Comparison of ENCODE assay signal across 12 cellular contexts in the genomic region with DNA sequence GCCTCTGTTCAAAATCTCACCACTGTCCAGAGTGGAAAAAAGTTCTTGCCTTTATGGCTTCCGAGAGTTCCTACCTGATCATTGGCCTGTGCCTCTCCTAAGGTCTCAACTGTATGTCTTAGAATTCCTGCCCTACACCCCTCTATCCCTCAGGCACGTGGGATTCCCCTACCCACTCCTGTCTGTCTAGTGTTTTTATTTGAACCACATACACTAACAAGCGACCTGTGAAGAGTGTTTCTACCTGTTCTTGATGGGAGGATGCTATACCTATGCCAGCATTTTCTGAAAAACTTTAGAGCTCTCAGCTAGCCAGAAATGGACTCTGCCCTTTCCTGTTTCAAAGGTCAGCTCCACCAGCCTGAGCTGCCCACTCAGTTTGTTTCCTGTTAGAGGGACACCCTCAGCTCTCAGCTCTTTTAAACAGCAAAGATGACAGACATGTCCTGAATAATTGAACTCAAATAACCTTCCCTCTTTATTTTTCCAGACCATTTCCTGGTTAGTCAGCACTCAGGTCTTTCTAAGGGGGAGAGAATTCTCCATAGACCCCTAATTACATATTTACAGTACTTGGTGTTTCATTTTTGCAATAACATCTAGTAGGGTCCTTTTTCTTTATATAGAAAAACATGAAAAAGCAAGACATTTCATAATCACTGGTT.
DNase-seq lines count a peak whose midpoint lies in the region; ATAC-seq and TF ChIP-seq lines count a peak whose summit lies in the region.
"Had no signal": no experiment of that assay in that cellular context is flagged by ENCODE, and none has a peak within 500 bp of the region (broad histone marks: within the 10 kb centered on the region; RNA-seq: fewer than 3 reads in every experiment).

No MANE protein-coding gene starts in this region.

- TF ChIP-seq CTCF in coronary artery (IDR thresholded peaks at IDR 0.05) (no peak), type B pancreatic cell (conservative IDR thresholded peaks at IDR 0.05) (no peak)

- H3K9me3 Mint-ChIP-seq in type B pancreatic cell = peaks cover 11% of the 10 kb centered on the region
- H3K9me3 Mint-ChIP-seq: activated T-helper 1 cell treated with anti-CD3 and anti-CD28 coated beads, Interleukin-12 subunit alpha, Interleukin-12 subunit beta, Interleukin-2, Interleukin-4 antibody, amounts not matched to agents 30 ng/mL and 10 ng/mL and 1 ng/mL, durations not matched to agents 14 hours and 24 hours and 36 hours had no signal

- no peaks in the 10 kb centered on the region for H3K9me3 ChIP-seq in mesodermal cell (ENCODE audit: control insufficient read depth, low read length)

- H3K27me3 Mint-ChIP-seq in type B pancreatic cell = no peaks in the 10 kb centered on the region

- peak overlapping the region; percentile 81 for H3K27ac Mint-ChIP-seq in type B pancreatic cell
- H3K27ac Mint-ChIP-seq: activated T-helper 1 cell treated with anti-CD3 and anti-CD28 coated beads, Interleukin-12 subunit alpha, Interleukin-12 subunit beta, Interleukin-2, Interleukin-4 antibody, amounts not matched to agents 30 ng/mL and 10 ng/mL and 1 ng/mL, durations not matched to agents 14 hours and 24 hours and 36 hours; nephron progenitor cell had no signal

- H3K4me3 ChIP-seq in coronary artery = no peak overlapping the region
- no peak overlapping the region for H3K4me3 ChIP-seq in mesodermal cell (ENCODE audit: extremely low read depth, insufficient read depth, low read length, poor library complexity, severe bottlenecking)

- H3K27ac ChIP-seq in coronary artery (peak overlapping the region; percentile 33 to 51), mesodermal cell (ENCODE audit: low read depth, low read length, severe bottlenecking) (peak overlapping the region; percentile 12)
- H3K27ac ChIP-seq: 22Rv1, VCaP had no signal

- peaks cover 22% of the 10 kb centered on the region for H3K36me3 Mint-ChIP-seq in type B pancreatic cell

- ATAC-seq in GM19467 (IDR thresholded peaks at IDR 0.05; ENCODE audit: unreplicated experiment) (no peak), HG02678 (IDR thresholded peaks at IDR 0.05; ENCODE audit: unreplicated experiment) (no peak)

- H3K36me3 ChIP-seq in mesodermal cell (ENCODE audit: control insufficient read depth, insufficient read depth, low read length) = peaks cover 11% of the 10 kb centered on the region

- peaks cover 36% of the 10 kb centered on the region for H3K4me1 Mint-ChIP-seq in type B pancreatic cell (ENCODE audit: unreplicated experiment)

- peak; percentile 27 for DNase-seq in NCI-H2196 (lab: John Stamatoyannopoulos, UW; ENCODE audit: unreplicated experiment)
- no peak for DNase-seq in NCI-H2196 treated with DMSO at 0.1 percent for 48 hours (lab: John Stamatoyannopoulos, UW; ENCODE audit: unreplicated experiment)
- no peak for DNase-seq in coronary artery (ENCODE audit: low spot score)
- no peak for DNase-seq in type B pancreatic cell (ENCODE audit: extremely low spot score, unreplicated experiment)
- no peak for DNase-seq in 8988T
- DNase-seq: nephron progenitor cell had no signal

- H3K4me3 Mint-ChIP-seq in type B pancreatic cell = no peak overlapping the region
- H3K4me3 Mint-ChIP-seq: activated T-helper 1 cell treated with anti-CD3 and anti-CD28 coated beads, Interleukin-12 subunit alpha, Interleukin-12 subunit beta, Interleukin-2, Interleukin-4 antibody, amounts not matched to agents 30 ng/mL and 10 ng/mL and 1 ng/mL, durations not matched to agents 14 hours and 24 hours and 36 hours; nephron progenitor cell had no signal

- H3K4me1 ChIP-seq in mesodermal cell (ENCODE audit: control insufficient read depth, insufficient read depth, low read length, poor library complexity, severe bottlenecking) = peaks cover 27% of the 10 kb centered on the region

- 89 to 92% methylated on average over 1 to 2 of the region's 3 CpGs for WGBS in mesodermal cell (ENCODE audit: insufficient coverage in 2 of 2), 2 experiments
